Comparison of ENCODE assay signal across 1 cellular context in the genomic region with DNA sequence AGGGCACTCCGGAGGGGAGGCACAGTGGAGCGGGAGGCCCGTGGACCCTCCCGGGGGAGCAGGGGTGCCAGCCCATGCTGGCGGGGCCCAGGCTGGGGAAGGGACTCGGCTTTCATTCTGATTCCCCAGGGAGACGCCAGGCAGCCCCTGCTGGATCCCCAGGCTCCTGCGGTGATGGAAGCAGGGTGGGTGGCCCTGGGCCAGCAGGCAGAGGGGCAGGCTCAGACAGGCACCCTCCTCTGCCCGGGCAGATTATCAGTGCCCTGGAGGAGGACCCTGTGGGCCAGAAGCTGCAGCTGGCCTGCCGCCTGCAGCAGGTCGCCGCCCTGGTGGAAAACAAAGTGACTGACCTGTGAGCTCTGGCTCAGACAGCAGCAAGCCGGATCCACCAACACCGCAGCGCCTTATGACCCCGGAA.
TF ChIP-seq lines count a peak whose summit lies in the region.

No MANE protein-coding gene starts in this region.

TF ChIP-seq in H1, 55 proteins besides CTCF, POLR2A, EP300 and RAD21:
- TF ChIP-seq YY1 (IDR thresholded peaks at IDR 0.05; ENCODE audit: low read depth, low read length) (no peak), NRF1 (IDR thresholded peaks at IDR 0.05; ENCODE audit: low read depth, low read length) (no peak), POU5F1 (IDR thresholded peaks at IDR 0.05; ENCODE audit: low read depth, low read length) (no peak), CHD2 (IDR thresholded peaks at IDR 0.05; ENCODE audit: low read length) (no peak), CHD1 (IDR thresholded peaks at IDR 0.05; ENCODE audit: low read depth, low read length) (no peak), SRF (IDR thresholded peaks at IDR 0.05; ENCODE audit: low read depth, low read length) (no peak), NANOG (IDR thresholded peaks at IDR 0.05; ENCODE audit: insufficient read depth, low read depth, low read length, poor library complexity, severe bottlenecking) (no peak), CTBP2 (IDR thresholded peaks at IDR 0.05; ENCODE audit: borderline replicate concordance, insufficient read depth, insufficient read length, low read length) (no peak), SUZ12 (IDR thresholded peaks at IDR 0.05; ENCODE audit: low read length) (no peak), FOSL1 (IDR thresholded peaks at IDR 0.05; ENCODE audit: insufficient read depth, low read depth, low read length) (no peak), POLR2AphosphoS5 (IDR thresholded peaks at IDR 0.05; ENCODE audit: low read depth, low read length) (no peak), KDM4A (IDR thresholded peaks at IDR 0.05; ENCODE audit: low read depth, low read length, severe bottlenecking) (no peak), CREB1 (IDR thresholded peaks at IDR 0.05) (no peak), BACH1 (IDR thresholded peaks at IDR 0.05; ENCODE audit: low read length) (no peak), GTF2F1 (IDR thresholded peaks at IDR 0.05; ENCODE audit: borderline replicate concordance, low read depth, low read length) (no peak), TAF7 (optimal IDR thresholded peaks at IDR 0.05; ENCODE audit: borderline replicate concordance, low read depth, low read length) (no peak)
- TF ChIP-seq, protein P1, sequence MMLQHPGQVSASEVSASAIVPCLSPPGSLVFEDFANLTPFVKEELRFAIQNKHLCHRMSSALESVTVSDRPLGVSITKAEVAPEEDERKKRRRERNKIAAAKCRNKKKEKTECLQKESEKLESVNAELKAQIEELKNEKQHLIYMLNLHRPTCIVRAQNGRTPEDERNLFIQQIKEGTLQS (IDR thresholded peaks at IDR 0.05; ENCODE audit: insufficient read depth, low read depth, low read length), result no peak
- TF ChIP-seq, protein P2, sequence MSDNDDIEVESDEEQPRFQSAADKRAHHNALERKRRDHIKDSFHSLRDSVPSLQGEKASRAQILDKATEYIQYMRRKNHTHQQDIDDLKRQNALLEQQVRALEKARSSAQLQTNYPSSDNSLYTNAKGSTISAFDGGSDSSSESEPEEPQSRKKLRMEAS (IDR thresholded peaks at IDR 0.05), result no peak
